ENCODE assay signal across 9 cellular contexts in the genomic region with DNA sequence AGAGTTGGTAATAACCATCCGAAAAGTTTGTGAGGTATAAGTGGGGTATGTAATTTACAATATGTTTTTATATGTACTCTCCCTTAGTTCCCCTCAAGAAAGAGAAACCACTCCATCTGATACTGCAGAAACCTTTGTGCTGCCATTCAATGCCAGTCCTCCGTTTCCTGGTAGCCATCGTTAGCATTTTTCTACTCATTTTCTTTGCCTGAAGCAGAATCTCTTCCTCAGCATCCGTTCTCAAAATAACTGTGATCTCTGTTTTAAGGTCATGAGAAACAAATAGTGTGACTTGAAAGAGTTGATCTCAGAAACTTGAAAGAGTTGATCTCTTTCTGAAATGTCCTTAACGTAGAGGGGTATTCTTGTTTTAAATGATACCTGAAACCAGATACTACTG. TPM values are rescaled to one million over a fixed set of nuclear protein-coding genes. Genes with fewer than 3 reads are reported as not detected.
DNase-seq lines count a peak whose midpoint lies in the region; ATAC-seq and TF ChIP-seq lines count a peak whose summit lies in the region.
"Had no signal": no experiment of that assay in that cellular context is flagged by ENCODE, and none has a peak within 500 bp of the region (broad histone marks: within the 10 kb centered on the region; RNA-seq: fewer than 3 reads in every experiment).

No MANE protein-coding gene starts in this region.

- CTCF ChIA-PET in CD8-positive, alpha-beta memory T cell (lab: Charles Lee), result interaction anchor here (0.6 to 2.3 kb wide), 7 partner anchors 27 to 469 kb away, joined by 3 to 12 read pairs (median 9); partner anchors contain the start of gene ST3GAL5

- H3K27me3 Mint-ChIP-seq in CD8-positive, alpha-beta memory T cell, result no peaks in the 10 kb centered on the region
- H3K27me3 Mint-ChIP-seq in effector memory CD8-positive, alpha-beta T cell, result no peaks in the 10 kb centered on the region

- peaks cover 15% of the 10 kb centered on the region for H3K36me3 ChIP-seq in CD8-positive, alpha-beta memory T cell (ENCODE audit: insufficient read depth, low read length)
- H3K36me3 ChIP-seq in neutrophil, result peaks cover 30% of the 10 kb centered on the region

- peaks cover 55 to 82% (median 78%) of the 10 kb centered on the region in 3 donors for H3K4me1 Mint-ChIP-seq in CD8-positive, alpha-beta memory T cell
- H3K4me1 Mint-ChIP-seq in effector memory CD8-positive, alpha-beta T cell (ENCODE audit: low read depth in 2 of 2), result peaks cover 42 to 56% of the 10 kb centered on the region in 2 donors

- DNase-seq in CD8-positive, alpha-beta memory T cell, result no peak
- DNase-seq in NB4 (ENCODE audit: low read depth) (peak; percentile 15), HK-2 (ENCODE audit: unreplicated experiment) (no peak), NOMO-1 treated with DMSO at 0.1 percent for 48 hours (lab: John Stamatoyannopoulos, UW; ENCODE audit: unreplicated experiment) (no peak), DMS153 treated with DMSO at 0.1 percent for 48 hours (lab: John Stamatoyannopoulos, UW; ENCODE audit: unreplicated experiment) (no peak)
- DNase-seq in effector memory CD8-positive, alpha-beta T cell, result no peak
- DNase-seq: activated CD8-positive, alpha-beta memory T cell treated with anti-CD3 and anti-CD28 coated beads, Interleukin-2, amount 50 U/mL, for 48 hours had no signal

- H3K27ac ChIP-seq in CD8-positive, alpha-beta memory T cell (ENCODE audit: low read depth, low read length), result peak overlapping the region; percentile 85
- no peak overlapping the region for H3K27ac ChIP-seq in neutrophil

- peaks cover 34% of the 10 kb centered on the region for H3K4me1 ChIP-seq in CD8-positive, alpha-beta memory T cell (ENCODE audit: insufficient read depth, low read length)
- peaks cover 23 to 25% of the 10 kb centered on the region in 2 experiments for H3K4me1 ChIP-seq in neutrophil (ENCODE audit: control insufficient read depth in 1 of 2, insufficient read depth in 1 of 2, low read depth in 1 of 2, low read length in 1 of 2)

- H3K27ac Mint-ChIP-seq in CD8-positive, alpha-beta memory T cell, result peak overlapping the region; percentile 54 to 100 (median 99)
- H3K27ac Mint-ChIP-seq in effector memory CD8-positive, alpha-beta T cell, result peak overlapping the region; percentile 98 to 99

- no peak for TF ChIP-seq CTCF in NB4 (IDR thresholded peaks at IDR 0.05; ENCODE audit: low read depth, low read length)
- no peak for TF ChIP-seq CTCF in neutrophil (IDR thresholded peaks at IDR 0.05)

- peaks cover 5 to 59% (median 25%) of the 10 kb centered on the region in 3 donors for H3K36me3 Mint-ChIP-seq in CD8-positive, alpha-beta memory T cell
- peaks cover 59% of the 10 kb centered on the region for H3K36me3 Mint-ChIP-seq in effector memory CD8-positive, alpha-beta T cell (ENCODE audit: insufficient read depth)

- POLR2A ChIA-PET in CD8-positive, alpha-beta memory T cell (lab: Charles Lee), result no interaction called here

- no peaks in the 10 kb centered on the region for H3K9me3 ChIP-seq in CD8-positive, alpha-beta memory T cell (ENCODE audit: low read length)
- no peaks in the 10 kb centered on the region for H3K9me3 ChIP-seq in neutrophil

- H3K9me3 Mint-ChIP-seq in CD8-positive, alpha-beta memory T cell, result no peaks in the 10 kb centered on the region
- H3K9me3 Mint-ChIP-seq in effector memory CD8-positive, alpha-beta T cell, result no peaks in the 10 kb centered on the region

- no peak for TF ChIP-seq POLR2A in NB4 (IDR thresholded peaks at IDR 0.05; ENCODE audit: extremely low read depth, insufficient read length)

- no peaks in the 10 kb centered on the region for H3K27me3 ChIP-seq in CD8-positive, alpha-beta memory T cell (ENCODE audit: insufficient read depth, low read length, poor library complexity, severe bottlenecking)
- H3K27me3 ChIP-seq in neutrophil, result no peaks in the 10 kb centered on the region

- ATAC-seq in effector memory CD8-positive, alpha-beta T cell (replicated peaks), result no peak
- no peak for ATAC-seq in GM19023 (IDR thresholded peaks at IDR 0.05; ENCODE audit: unreplicated experiment)

- H3K4me3 ChIP-seq in CD8-positive, alpha-beta memory T cell (ENCODE audit: low read length), result peak overlapping the region; percentile 94
- peak overlapping the region; percentile 86 for H3K4me3 ChIP-seq in NB4 (ENCODE audit: low read depth, low read length)
- H3K4me3 ChIP-seq in neutrophil (ENCODE audit: low read depth in 1 of 2, low read length in 1 of 2), result peak overlapping the region; percentile 76 to 92

- H3K4me3 Mint-ChIP-seq in CD8-positive, alpha-beta memory T cell, result peak overlapping the region; percentile 87 to 97 (median 92)
- peak overlapping the region; percentile 90 to 96 for H3K4me3 Mint-ChIP-seq in effector memory CD8-positive, alpha-beta T cell

RNA-seq across cellular contexts. Expression of gene PTCD3, which starts 1.0 kb away (rescaled TPM):
- total RNA-seq in CD8-positive, alpha-beta memory T cell, result 100 to 1,000 TPM; 140 to 155 TPM
- 44.1 TPM for polyA plus RNA-seq in CD8-positive, alpha-beta memory T cell

RNA-seq across cellular contexts. Expression of gene POLR1A, which starts 1.3 kb away (rescaled TPM):
- 10 to 100 TPM; 60.3 to 63.3 TPM for total RNA-seq in CD8-positive, alpha-beta memory T cell
- 4.8 TPM for polyA plus RNA-seq in CD8-positive, alpha-beta memory T cell
